12 cellular contexts compared by ENCODE assay signal in the genomic region with DNA sequence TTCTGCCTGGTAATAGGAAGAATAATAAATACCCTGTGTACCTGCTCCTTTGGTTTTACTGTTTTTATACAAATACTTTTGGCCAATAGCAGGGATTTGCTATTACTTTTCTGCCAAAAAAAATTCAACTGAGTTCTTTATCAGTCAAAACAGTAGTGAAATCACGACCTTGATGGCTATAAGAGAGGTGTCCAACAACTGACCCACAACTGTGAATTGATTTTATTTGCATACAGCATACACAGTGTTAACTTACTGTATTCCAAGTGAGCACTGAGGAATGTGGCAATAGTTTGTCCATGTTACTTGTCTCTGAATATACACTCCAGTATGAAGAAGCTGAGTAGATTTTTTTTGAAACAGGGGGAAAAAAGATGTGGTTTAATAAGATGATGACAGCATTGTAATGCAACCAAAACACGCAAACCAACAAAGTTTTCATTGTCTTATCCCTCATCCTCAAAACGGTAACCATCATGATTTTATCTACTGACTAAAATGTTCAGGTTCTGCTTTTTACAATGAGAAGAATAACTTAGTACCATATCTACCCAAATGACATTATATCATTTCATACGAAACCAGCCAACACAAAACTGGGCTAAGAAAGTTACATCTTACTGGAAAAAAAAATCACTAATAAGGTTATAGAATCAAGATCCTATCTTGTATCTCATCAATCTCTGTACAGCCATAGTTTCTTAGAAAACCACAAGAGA.
DNase-seq lines count a peak whose midpoint lies in the region; ATAC-seq and TF ChIP-seq lines count a peak whose summit lies in the region.
"Had no signal": no experiment of that assay in that cellular context is flagged by ENCODE, and none has a peak within 500 bp of the region (broad histone marks: within the 10 kb centered on the region; RNA-seq: fewer than 3 reads in every experiment).

No MANE protein-coding gene starts in this region.

- H3K4me1 Mint-ChIP-seq in activated naive CD4-positive, alpha-beta T cell treated with anti-CD3 and anti-CD28 coated beads, Interleukin-2, amount 50 U/mL, for 24 hours: peaks cover 75% of the 10 kb centered on the region
- H3K4me1 Mint-ChIP-seq in activated naive CD4-positive, alpha-beta T cell treated with anti-CD3 and anti-CD28 coated beads for 36 hours (ENCODE audit: low read depth): peaks cover 55% of the 10 kb centered on the region
- peaks cover 65% of the 10 kb centered on the region for H3K4me1 Mint-ChIP-seq in stimulated activated naive CD8-positive, alpha-beta T cell treated with anti-CD3 and anti-CD28 coated beads, Interleukin-15, Interleukin-2, amounts not matched to agents 100 ng/mL and 50 ng/mL, for 24 hours (ENCODE audit: low read depth)

- peak overlapping the region; percentile 70 for H3K4me2 ChIP-seq in Loucy (ENCODE audit: low read depth, low read length, poor library complexity, severe bottlenecking)

- no peaks in the 10 kb centered on the region for H3K9me2 ChIP-seq in Loucy (replicated peaks; ENCODE audit: low read depth, low read length)

- H3K9ac ChIP-seq in Loucy (ENCODE audit: low read depth, low read length, poor library complexity, severe bottlenecking) (peak overlapping the region; percentile 46), adipocyte (ENCODE audit: low read length) (no peak overlapping the region)

- H3K27ac Mint-ChIP-seq in activated naive CD4-positive, alpha-beta T cell treated with anti-CD3 and anti-CD28 coated beads, Interleukin-2, amount 50 U/mL, for 24 hours: peak overlapping the region; percentile 47
- no peak overlapping the region for H3K27ac Mint-ChIP-seq in activated naive CD4-positive, alpha-beta T cell treated with anti-CD3 and anti-CD28 coated beads for 36 hours
- H3K27ac Mint-ChIP-seq in stimulated activated naive CD8-positive, alpha-beta T cell treated with anti-CD3 and anti-CD28 coated beads, Interleukin-15, Interleukin-2, amounts not matched to agents 100 ng/mL and 50 ng/mL, for 24 hours: peak overlapping the region; percentile 77
- H3K27ac Mint-ChIP-seq: brain, endodermal cell had no signal

- H3K9me3 Mint-ChIP-seq in activated naive CD4-positive, alpha-beta T cell treated with anti-CD3 and anti-CD28 coated beads, Interleukin-2, amount 50 U/mL, for 24 hours: no peaks in the 10 kb centered on the region
- H3K9me3 Mint-ChIP-seq in activated naive CD4-positive, alpha-beta T cell treated with anti-CD3 and anti-CD28 coated beads for 36 hours: no peaks in the 10 kb centered on the region
- no peaks in the 10 kb centered on the region for H3K9me3 Mint-ChIP-seq in stimulated activated naive CD8-positive, alpha-beta T cell treated with anti-CD3 and anti-CD28 coated beads, Interleukin-15, Interleukin-2, amounts not matched to agents 100 ng/mL and 50 ng/mL, for 24 hours
- H3K9me3 Mint-ChIP-seq: brain, endodermal cell had no signal

- DNase-seq in activated naive CD4-positive, alpha-beta T cell treated with anti-CD3 and anti-CD28 coated beads for 36 hours: no peak
- DNase-seq in adipocyte (ENCODE audit: low read depth): peak; percentile 22
- DNase-seq in MV-4-11 (lab: John Stamatoyannopoulos, UW): no peak
- no peak for DNase-seq in H7
- DNase-seq: DMS153, endodermal cell, NCI-H774 had no signal

- no peak overlapping the region for H2AFZ ChIP-seq in Loucy (ENCODE audit: low read length)

- no peaks in the 10 kb centered on the region for H4K20me1 ChIP-seq in Loucy (ENCODE audit: insufficient read depth, low read length, poor library complexity, severe bottlenecking)

- H3K27me3 ChIP-seq in Loucy (ENCODE audit: insufficient read depth, low read length, poor library complexity, severe bottlenecking): no peaks in the 10 kb centered on the region
- no peaks in the 10 kb centered on the region for H3K27me3 ChIP-seq in adipocyte (replicated peaks; ENCODE audit: control insufficient read depth, insufficient read depth, low read length)
- H3K27me3 ChIP-seq in H7 (ENCODE audit: control insufficient read depth, insufficient read depth, low read length): no peaks in the 10 kb centered on the region

- H3K27me3 Mint-ChIP-seq in activated naive CD4-positive, alpha-beta T cell treated with anti-CD3 and anti-CD28 coated beads, Interleukin-2, amount 50 U/mL, for 24 hours: no peaks in the 10 kb centered on the region
- H3K27me3 Mint-ChIP-seq in activated naive CD4-positive, alpha-beta T cell treated with anti-CD3 and anti-CD28 coated beads for 36 hours (ENCODE audit: low read depth): no peaks in the 10 kb centered on the region
- H3K27me3 Mint-ChIP-seq in stimulated activated naive CD8-positive, alpha-beta T cell treated with anti-CD3 and anti-CD28 coated beads, Interleukin-15, Interleukin-2, amounts not matched to agents 100 ng/mL and 50 ng/mL, for 24 hours: no peaks in the 10 kb centered on the region
- H3K27me3 Mint-ChIP-seq: brain had no signal

- H3K36me3 ChIP-seq in Loucy (ENCODE audit: insufficient read depth, low read length) (no peaks in the 10 kb centered on the region), adipocyte (ENCODE audit: control insufficient read depth, insufficient read depth, low read length, severe bottlenecking) (no peaks in the 10 kb centered on the region), H7 (replicated peaks; ENCODE audit: control insufficient read depth, insufficient read depth, low read length) (no peaks in the 10 kb centered on the region)

- H3K9me3 ChIP-seq in Loucy (ENCODE audit: insufficient read depth, low read depth, low read length) (no peaks in the 10 kb centered on the region), adipocyte (ENCODE audit: control insufficient read depth, low read length) (no peaks in the 10 kb centered on the region)

- no peak overlapping the region for H3K4me3 ChIP-seq in Loucy (ENCODE audit: low read length, poor library complexity, severe bottlenecking)
- H3K4me3 ChIP-seq in adipocyte (ENCODE audit: low read length): no peak overlapping the region
- H3K4me3 ChIP-seq in H7 (ENCODE audit: insufficient read depth, low read depth, low read length): no peak overlapping the region

- H3K4me3 Mint-ChIP-seq in activated naive CD4-positive, alpha-beta T cell treated with anti-CD3 and anti-CD28 coated beads, Interleukin-2, amount 50 U/mL, for 24 hours: peak overlapping the region; percentile 47
- no peak overlapping the region for H3K4me3 Mint-ChIP-seq in activated naive CD4-positive, alpha-beta T cell treated with anti-CD3 and anti-CD28 coated beads for 36 hours
- H3K4me3 Mint-ChIP-seq in stimulated activated naive CD8-positive, alpha-beta T cell treated with anti-CD3 and anti-CD28 coated beads, Interleukin-15, Interleukin-2, amounts not matched to agents 100 ng/mL and 50 ng/mL, for 24 hours: peak overlapping the region; percentile 27
- H3K4me3 Mint-ChIP-seq: brain, endodermal cell had no signal

- H3K36me3 Mint-ChIP-seq in activated naive CD4-positive, alpha-beta T cell treated with anti-CD3 and anti-CD28 coated beads, Interleukin-2, amount 50 U/mL, for 24 hours: peaks cover 1% of the 10 kb centered on the region
- no peaks in the 10 kb centered on the region for H3K36me3 Mint-ChIP-seq in activated naive CD4-positive, alpha-beta T cell treated with anti-CD3 and anti-CD28 coated beads for 36 hours (ENCODE audit: low read depth)
- peaks cover 13% of the 10 kb centered on the region for H3K36me3 Mint-ChIP-seq in stimulated activated naive CD8-positive, alpha-beta T cell treated with anti-CD3 and anti-CD28 coated beads, Interleukin-15, Interleukin-2, amounts not matched to agents 100 ng/mL and 50 ng/mL, for 24 hours (ENCODE audit: low read depth)
- H3K36me3 Mint-ChIP-seq: brain had no signal

- peaks cover 63% of the 10 kb centered on the region for H3K4me1 ChIP-seq in Loucy (ENCODE audit: insufficient read depth, low read length, poor library complexity, severe bottlenecking)
- peaks cover 8% of the 10 kb centered on the region for H3K4me1 ChIP-seq in adipocyte (ENCODE audit: control insufficient read depth, insufficient read depth, low read length)

- CTCF ChIA-PET in activated naive CD4-positive, alpha-beta T cell treated with anti-CD3 and anti-CD28 coated beads for 36 hours (lab: Charles Lee): interaction anchor here (1.0 to 2.0 kb wide), 3 partner anchors 21 to 106 kb away, joined by 3 to 7 read pairs (median 3); no protein-coding TSS in a partner anchor

- no peak for TF ChIP-seq CTCF in Loucy (conservative IDR thresholded peaks at IDR 0.05; ENCODE audit: low read length)

- intact Hi-C loops in activated naive CD4-positive, alpha-beta T cell treated with anti-CD3 and anti-CD28 coated beads for 36 hours (cut with micrococcal nuclease): loop anchor here (5.0 kb wide), 2 partner anchors 184 to 404 kb away; a partner anchor contains a TSS

- no peaks in the 10 kb centered on the region for H3K79me2 ChIP-seq in Loucy (ENCODE audit: insufficient read depth, low read length)

- ATAC-seq in HG02588 (IDR thresholded peaks at IDR 0.05; ENCODE audit: unreplicated experiment): no peak

- H3F3A ChIP-seq in Loucy (ENCODE audit: low read depth): peaks cover 16% of the 10 kb centered on the region
